Comparison of ENCODE assay signal across 9 cellular contexts in genomic region chr1:118335372-118335771, GRCh38.
DNase-seq lines count a peak whose midpoint lies in the region; ATAC-seq and TF ChIP-seq lines count a peak whose summit lies in the region.
"Had no signal": no experiment of that assay in that cellular context is flagged by ENCODE, and none has a peak within 500 bp of the region (broad histone marks: within the 10 kb centered on the region; RNA-seq: fewer than 3 reads in every experiment).

No MANE protein-coding gene starts in this region.

- no peaks in the 10 kb centered on the region for H3K36me3 Mint-ChIP-seq in progenitor cell of endocrine pancreas (ENCODE audit: insufficient read depth)

- no peak overlapping the region for H3K4me3 ChIP-seq in AG04449 (ENCODE audit: low read depth, low read length)

- CTCF ChIA-PET in AG04449 (lab: Yijun Ruan, JAX), result no interaction called here

- peak; percentile 67 for DNase-seq in AG04449 (ENCODE audit: low read depth, low spot score)
- DNase-seq in RPMI8226, result peak; percentile 32
- no peak for DNase-seq in OCI-M2 (lab: John Stamatoyannopoulos, UW; ENCODE audit: unreplicated experiment)
- DNase-seq in activated effector memory CD4-positive, alpha-beta T cell treated with anti-CD3 and anti-CD28 coated beads, Interleukin-2, amount 50 U/mL, for 16 hours, result no peak
- DNase-seq in progenitor cell of endocrine pancreas (ENCODE audit: low spot score, unreplicated experiment), result no peak
- DNase-seq in mucosa of gallbladder (ENCODE audit: low spot score), result no peak
- DNase-seq: kidney had no signal

- no peak overlapping the region for H3K4me3 Mint-ChIP-seq in progenitor cell of endocrine pancreas (ENCODE audit: low read depth)

- ATAC-seq in GM19043 (IDR thresholded peaks at IDR 0.05; ENCODE audit: low read depth, unreplicated experiment) (peak; percentile 90), HG03025 (IDR thresholded peaks at IDR 0.05; ENCODE audit: low FRiP score, unreplicated experiment) (peak; percentile 97)

- no peaks in the 10 kb centered on the region for H3K4me1 Mint-ChIP-seq in progenitor cell of endocrine pancreas (ENCODE audit: low read depth)

- POLR2A ChIA-PET in AG04449 (lab: Yijun Ruan, JAX), result no interaction called here

- peaks cover 24% of the 10 kb centered on the region for H3K27me3 Mint-ChIP-seq in progenitor cell of endocrine pancreas

- TF ChIP-seq CTCF in AG04449 (IDR thresholded peaks at IDR 0.05; ENCODE audit: insufficient read depth, low read length, missing control alignments), result no peak
- TF ChIP-seq CTCF in progenitor cell of endocrine pancreas (IDR thresholded peaks at IDR 0.05; ENCODE audit: unreplicated experiment), result no peak

- no peak overlapping the region for H3K27ac Mint-ChIP-seq in progenitor cell of endocrine pancreas

- H3K9me3 Mint-ChIP-seq in progenitor cell of endocrine pancreas (ENCODE audit: low read depth), result no peaks in the 10 kb centered on the region

Comparison
In these comparisons a context has a peak if more than half of its experiments do, and no peak if none do; other contexts are left out.
1. DNase-seq: peak in AG04449 (single experiment) and RPMI8226 (single experiment); none in OCI-M2 (single experiment), activated effector memory CD4-positive, alpha-beta T cell treated with anti-CD3 and anti-CD28 coated beads, Interleukin-2, amount 50 U/mL, for 16 hours (single experiment), progenitor cell of endocrine pancreas (single experiment) and mucosa of gallbladder (single experiment).